ENCODE assay signal across 11 cellular contexts in genomic region chr7:44059219-44060090, GRCh38. TPM values are rescaled to one million over a fixed set of nuclear protein-coding genes. Genes with fewer than 3 reads are reported as not detected.
A peak's percentile ranks its signal among the peaks of the same experiment; 100 is the strongest.
DNase-seq lines count a peak whose midpoint lies in the region; ATAC-seq and TF ChIP-seq lines count a peak whose summit lies in the region.
"Had no signal": no experiment of that assay in that cellular context is flagged by ENCODE, and none has a peak within 500 bp of the region (broad histone marks: within the 10 kb centered on the region; RNA-seq: fewer than 3 reads in every experiment).

No MANE protein-coding gene starts in this region.

- peaks cover 0 to 3% (median 0%) of the 10 kb centered on the region in 11 donors for H3K9me3 Mint-ChIP-seq in naive thymus-derived CD4-positive, alpha-beta T cell

- intact Hi-C loops in naive thymus-derived CD4-positive, alpha-beta T cell (cut with micrococcal nuclease): no loop called here

- CTCF ChIA-PET in RWPE1 (lab: Yijun Ruan, JAX): no interaction called here
- CTCF ChIA-PET in naive thymus-derived CD4-positive, alpha-beta T cell (lab: Charles Lee): no interaction called here

- H3K9me3 ChIP-seq in naive thymus-derived CD4-positive, alpha-beta T cell (ENCODE audit: control insufficient read depth in 2 of 3, low read length in 3 of 3): no peaks in the 10 kb centered on the region
- H3K9me3 ChIP-seq: heart left ventricle had no signal

- DNase-seq in GM13976 (ENCODE audit: low spot score) (peak; percentile 84), RWPE1 (ENCODE audit: low spot score) (no peak), HPDE6-E6E7 (ENCODE audit: extremely low spot score) (no peak), COLO829 (ENCODE audit: low spot score) (no peak)
- no peak for DNase-seq in naive thymus-derived CD4-positive, alpha-beta T cell
- DNase-seq: DMS153, NCI-H1930 had no signal

- peaks cover 4 to 24% (median 13%) of the 10 kb centered on the region in 7 donors for H3K4me1 Mint-ChIP-seq in naive thymus-derived CD4-positive, alpha-beta T cell

- H3K4me3 ChIP-seq in naive thymus-derived CD4-positive, alpha-beta T cell (ENCODE audit: low read length): no peak overlapping the region
- H3K4me3 ChIP-seq: heart left ventricle had no signal

- POLR2A ChIA-PET in RWPE1 (lab: Yijun Ruan, JAX; ENCODE audit: low non-redundant PET): no interaction called here
- POLR2A ChIA-PET in naive thymus-derived CD4-positive, alpha-beta T cell (lab: Charles Lee): interaction anchor here (3.5 to 8.3 kb wide), 2 partner anchors 8 to 14 kb away, joined by 24 to 54 read pairs; partner anchors contain the start of genes DBNL and PGAM2

- peak overlapping the region; percentile 49 for H3K27ac ChIP-seq in RWPE1
- no peak overlapping the region for H3K27ac ChIP-seq in naive thymus-derived CD4-positive, alpha-beta T cell (ENCODE audit: low read depth, low read length)

- TF ChIP-seq CTCF in GM13976 (IDR thresholded peaks at IDR 0.05; ENCODE audit: borderline replicate concordance, control extremely low read depth, extremely low read depth, insufficient read depth, missing control alignments): no peak
- TF ChIP-seq CTCF in RWPE1 (conservative IDR thresholded peaks at IDR 0.05; ENCODE audit: low read depth): no peak

- H3K27me3 Mint-ChIP-seq in naive thymus-derived CD4-positive, alpha-beta T cell: no peaks in the 10 kb centered on the region

- peaks cover 13 to 79% (median 28%) of the 10 kb centered on the region in 3 experiments for H3K36me3 ChIP-seq in naive thymus-derived CD4-positive, alpha-beta T cell (ENCODE audit: control insufficient read depth in 2 of 3, insufficient read depth in 3 of 3, low read length in 3 of 3)

- H3K27ac Mint-ChIP-seq in naive thymus-derived CD4-positive, alpha-beta T cell: peak overlapping the region in 4 of 9 donors; percentile 45 to 72 (median 52)

- H3K36me3 Mint-ChIP-seq in naive thymus-derived CD4-positive, alpha-beta T cell: peaks cover 7 to 47% (median 8%) of the 10 kb centered on the region in 5 donors

- H3K27me3 ChIP-seq in naive thymus-derived CD4-positive, alpha-beta T cell (ENCODE audit: control insufficient read depth in 2 of 2, insufficient read depth in 2 of 2, low read length in 2 of 2): no peaks in the 10 kb centered on the region
- H3K27me3 ChIP-seq: heart left ventricle had no signal

- H3K4me3 Mint-ChIP-seq in naive thymus-derived CD4-positive, alpha-beta T cell: no peak overlapping the region

- ATAC-seq in GM21390 (IDR thresholded peaks at IDR 0.05; ENCODE audit: unreplicated experiment): peak; percentile 50
- peak; percentile 30 for ATAC-seq in naive thymus-derived CD4-positive, alpha-beta T cell
- no peak for ATAC-seq in HG03045 (IDR thresholded peaks at IDR 0.05; ENCODE audit: unreplicated experiment)
- ATAC-seq in GM21529 (IDR thresholded peaks at IDR 0.05; ENCODE audit: unreplicated experiment): no peak

- in situ Hi-C loops in GM13976 (cut with MboI; ENCODE audit: low sequenced_read_pairs, unreplicated experiment): no loop called here

- H3K4me1 ChIP-seq in naive thymus-derived CD4-positive, alpha-beta T cell (ENCODE audit: control insufficient read depth in 2 of 2, insufficient read depth in 2 of 2, low read length in 2 of 2): peaks cover 0 to 4% of the 10 kb centered on the region in 2 donors

RNA-seq across cellular contexts. Expression of gene PGAM2, which starts 5.9 kb away (rescaled TPM):
- total RNA-seq in naive thymus-derived CD4-positive, alpha-beta T cell: 1 to 10 TPM in 4 of 5 experiments, under 1 TPM in 1; 0.73 to 3.1 (median 1.8) TPM
- polyA plus RNA-seq in naive thymus-derived CD4-positive, alpha-beta T cell: not detected

RNA-seq across cellular contexts. Expression of gene DBNL, which starts 15.0 kb away (rescaled TPM):
- 100 to 1,000 TPM; 112 to 182 (median 164) TPM for total RNA-seq in naive thymus-derived CD4-positive, alpha-beta T cell
- polyA plus RNA-seq in naive thymus-derived CD4-positive, alpha-beta T cell: 100 to 1,000 TPM; 171 to 217 TPM

RNA-seq across cellular contexts. Expression of gene POLM, which starts 22.9 kb away (rescaled TPM):
- total RNA-seq in naive thymus-derived CD4-positive, alpha-beta T cell: 10 to 100 TPM; 33.9 to 77.1 (median 48.9) TPM
- polyA plus RNA-seq in naive thymus-derived CD4-positive, alpha-beta T cell: 10 to 100 TPM; 18.2 to 20.4 TPM

RNA-seq across cellular contexts. Expression of gene AEBP1, which starts 44.7 kb away (rescaled TPM):
- total RNA-seq in naive thymus-derived CD4-positive, alpha-beta T cell: 10 to 100 TPM in 4 of 5 experiments, 1 to 10 TPM in 1; 7.7 to 33.1 (median 27.5) TPM
- 10 to 100 TPM in 1 of 2 donors, 1 to 10 TPM in 1; 3.0 to 13.5 TPM for polyA plus RNA-seq in naive thymus-derived CD4-positive, alpha-beta T cell

Comparison
In these comparisons a context has a peak if more than half of its experiments do, and no peak if none do; other contexts are left out.
1. ATAC-seq: peak in GM21390 (single experiment) and naive thymus-derived CD4-positive, alpha-beta T cell (single experiment); none in HG03045 (single experiment) and GM21529 (single experiment).